In genomic region chr6:126812651-126813050, GRCh38 we compare ENCODE assay signal across 17 cellular contexts.
DNase-seq lines count a peak whose midpoint lies in the region; ATAC-seq, FAIRE-seq and TF ChIP-seq lines count a peak whose summit lies in the region.
"Had no signal": no experiment of that assay in that cellular context is flagged by ENCODE, and none has a peak within 500 bp of the region (broad histone marks: within the 10 kb centered on the region; RNA-seq: fewer than 3 reads in every experiment).

No MANE protein-coding gene starts in this region.

- 25% methylated on average over 1 of the region's 1 CpG for WGBS in A549 (ENCODE audit: missing lambda C conversion rate)
- no CpG with 5 or more reads among the region's 1 CpG for WGBS in mesenchymal stem cell

- no peaks in the 10 kb centered on the region for H3K79me1 ChIP-seq in mesenchymal stem cell (replicated peaks; ENCODE audit: low read length, poor library complexity, severe bottlenecking)

- DNase-seq in A549 (ENCODE audit: low read depth in 1 of 2, low spot score in 1 of 2) (no peak), HCEC 1CT (peak; percentile 34), cardiac fibroblast (ENCODE audit: low read depth in 2 of 2) (peak; percentile 14 to 19), mesenchymal stem cell (peak; percentile 6), HEK293T (ENCODE audit: extremely low spot score) (no peak), AG08396 (ENCODE audit: low spot score) (no peak)
- DNase-seq: activated CD4-positive, alpha-beta T cell treated with anti-CD3 and anti-CD28 coated beads, Interleukin-2, amount 50 U/mL, for 48 hours; colonic mucosa; Karpas-422; NCI-H2081 treated with DMSO at 0.1 percent for 48 hours; nucleus accumbens; stimulated activated CD4-positive, alpha-beta T cell treated with anti-CD3 and anti-CD28 coated beads, Interleukin-15, amount 100 ng/mL, for 24 hours; substantia nigra; T-helper 9 cell had no signal

- H3K14ac ChIP-seq in mesenchymal stem cell (ENCODE audit: low read length in 2 of 2) = no peak overlapping the region

- H3K27ac ChIP-seq in A549 (peak overlapping the region in 1 of 2 experiments; percentile 64; a peak in 2 of 6 replicates), mesenchymal stem cell (ENCODE audit: low read length, poor library complexity, severe bottlenecking) (no peak overlapping the region)
- H3K27ac ChIP-seq: colonic mucosa, HL-60 had no signal

- H2BK12ac ChIP-seq in mesenchymal stem cell (ENCODE audit: low read length in 2 of 2) = no peak overlapping the region

- POLR2A ChIA-PET in A549 (lab: Yijun Ruan, JAX) (no interaction called here), HEK293T (lab: Yijun Ruan, JAX) (no interaction called here)

- ATAC-seq in A549 (no peak), GM21529 (IDR thresholded peaks at IDR 0.05; ENCODE audit: unreplicated experiment) (no peak), GM18498 (IDR thresholded peaks at IDR 0.05; ENCODE audit: unreplicated experiment) (no peak)

- no peak overlapping the region for H2BK120ac ChIP-seq in mesenchymal stem cell (ENCODE audit: low read depth, low read length)

- TF ChIP-seq EP300 in A549 (IDR thresholded peaks at IDR 0.05) = no peak

- H3K4ac ChIP-seq in mesenchymal stem cell (ENCODE audit: low read depth in 1 of 2, low read length in 2 of 2) = no peak overlapping the region

- H4K8ac ChIP-seq in mesenchymal stem cell (ENCODE audit: low read length) = no peak overlapping the region

- no peaks in the 10 kb centered on the region for H3K9me3 ChIP-seq in A549
- no peaks in the 10 kb centered on the region for H3K9me3 ChIP-seq in mesenchymal stem cell (ENCODE audit: control insufficient read depth, low read length)
- H3K9me3 ChIP-seq: colonic mucosa had no signal

- no peak for FAIRE-seq in A549 (lab: Jason Lieb, UNC)

- TF ChIP-seq POLR2A in A549 (IDR thresholded peaks at IDR 0.05; ENCODE audit: low read length) = no peak

- TF ChIP-seq RAD21 in A549 (conservative IDR thresholded peaks at IDR 0.05 in 1 of 2, IDR thresholded peaks at IDR 0.05 in 1 of 2) = no peak

- H3K23ac ChIP-seq in mesenchymal stem cell (ENCODE audit: low read length in 2 of 2) = no peak overlapping the region

- H4K91ac ChIP-seq in mesenchymal stem cell (ENCODE audit: low read length) = no peak overlapping the region

- H2BK5ac ChIP-seq in mesenchymal stem cell (ENCODE audit: low read depth, low read length, poor library complexity, severe bottlenecking) = no peak overlapping the region

- H3K4me2 ChIP-seq in A549 (peak overlapping the region; percentile 59), mesenchymal stem cell (ENCODE audit: low read length, poor library complexity, severe bottlenecking) (no peak overlapping the region)

- no peak overlapping the region for H3K18ac ChIP-seq in mesenchymal stem cell (ENCODE audit: low read depth in 1 of 2, low read length in 2 of 2)

- H2AK5ac ChIP-seq in mesenchymal stem cell (ENCODE audit: low read length, severe bottlenecking) = no peak overlapping the region

- CTCF ChIA-PET in A549 (lab: Yijun Ruan, JAX) (interaction anchor here (0.7 to 1.0 kb wide), 2 partner anchors 8 to 10 kb away, joined by 3 read pairs; no protein-coding TSS in a partner anchor), HEK293T (lab: Yijun Ruan, JAX) (interaction anchor here (0.9 to 1.3 kb wide), 2 partner anchors 8 to 16 kb away, joined by 3 to 8 read pairs; no protein-coding TSS in a partner anchor)

- H3K9ac ChIP-seq in mesenchymal stem cell (ENCODE audit: low read length) = peak overlapping the region; percentile 74

- peak overlapping the region; percentile 71 for H2AFZ ChIP-seq in mesenchymal stem cell (ENCODE audit: low read depth, low read length)

- TF ChIP-seq CTCF in A549 (IDR thresholded peaks at IDR 0.05) (no peak), cardiac fibroblast (IDR thresholded peaks at IDR 0.05; ENCODE audit: low read depth, low read length) (no peak)

- no peak overlapping the region for H2BK15ac ChIP-seq in mesenchymal stem cell (ENCODE audit: low read depth, poor library complexity, severe bottlenecking)

- peaks cover 18% of the 10 kb centered on the region for H3K4me1 ChIP-seq in A549
- H3K4me1 ChIP-seq in mesenchymal stem cell (ENCODE audit: control insufficient read depth, insufficient read depth, low read depth, low read length) = no peaks in the 10 kb centered on the region
- H3K4me1 ChIP-seq: colonic mucosa had no signal

- H3K4me3 ChIP-seq in A549 (no peak overlapping the region), cardiac fibroblast (replicated peaks in 1 of 2; ENCODE audit: low read depth in 2 of 2, low read length in 2 of 2) (no peak overlapping the region), mesenchymal stem cell (ENCODE audit: insufficient read depth in 1 of 2, low read depth in 1 of 2, low read length in 2 of 2) (no peak overlapping the region)
- H3K4me3 ChIP-seq: colonic mucosa had no signal

- H3K36me3 ChIP-seq in mesenchymal stem cell (ENCODE audit: control insufficient read depth in 1 of 2, insufficient read depth in 2 of 2, low read depth in 1 of 2, low read length in 2 of 2) = no peaks in the 10 kb centered on the region
- H3K36me3 ChIP-seq: colonic mucosa had no signal

- no peaks in the 10 kb centered on the region for H3K27me3 ChIP-seq in mesenchymal stem cell (ENCODE audit: control insufficient read depth in 1 of 2, insufficient read depth in 1 of 2, low read length in 2 of 2)
- H3K27me3 ChIP-seq: colonic mucosa had no signal

TF ChIP-seq in A549, 52 proteins besides CTCF, POLR2A, EP300 and RAD21:
- TF ChIP-seq EHMT2 (IDR thresholded peaks at IDR 0.05; ENCODE audit: low read depth) = no peak
- TF ChIP-seq NFE2L2 (conservative IDR thresholded peaks at IDR 0.05; ENCODE audit: low read length) = no peak
TF ChIP-seq in A549: peak in this region for 0.

TF ChIP-seq in HEK293T, 16 proteins besides CTCF, POLR2A, EP300 and RAD21:
- no peak for TF ChIP-seq L3MBTL2 (conservative IDR thresholded peaks at IDR 0.05)
- TF ChIP-seq TARDBP (IDR thresholded peaks at IDR 0.05) = no peak
- no peak for TF ChIP-seq SUZ12 (IDR thresholded peaks at IDR 0.05)
- no peak for TF ChIP-seq ARNT (IDR thresholded peaks at IDR 0.05)
- no peak for TF ChIP-seq FOXA1 (IDR thresholded peaks at IDR 0.05)
- no peak for TF ChIP-seq FOXM1 (IDR thresholded peaks at IDR 0.05; ENCODE audit: borderline replicate concordance)
- TF ChIP-seq ZNF384 (IDR thresholded peaks at IDR 0.05) = no peak
- TF ChIP-seq BHLHE40 (IDR thresholded peaks at IDR 0.05; ENCODE audit: borderline replicate concordance) = no peak
- no peak for TF ChIP-seq CTBP1 (IDR thresholded peaks at IDR 0.05; ENCODE audit: borderline replicate concordance)
- no peak for TF ChIP-seq NFRKB (IDR thresholded peaks at IDR 0.05)
- TF ChIP-seq ELF4 (IDR thresholded peaks at IDR 0.05) = no peak
- TF ChIP-seq PKNOX1 (IDR thresholded peaks at IDR 0.05) = no peak
- TF ChIP-seq FOXK2 (IDR thresholded peaks at IDR 0.05) = no peak
- no peak for TF ChIP-seq SP1 (IDR thresholded peaks at IDR 0.05)

Comparison
In these comparisons a context has a peak if more than half of its experiments do, and no peak if none do; other contexts are left out.
1. DNase-seq: peak in HCEC 1CT (single experiment), cardiac fibroblast (2 of 2) and mesenchymal stem cell (single experiment); none in A549 (0 of 2), HEK293T (single experiment) and AG08396 (single experiment).